Comparison of ENCODE assay signal across 8 cellular contexts in the genomic region with DNA sequence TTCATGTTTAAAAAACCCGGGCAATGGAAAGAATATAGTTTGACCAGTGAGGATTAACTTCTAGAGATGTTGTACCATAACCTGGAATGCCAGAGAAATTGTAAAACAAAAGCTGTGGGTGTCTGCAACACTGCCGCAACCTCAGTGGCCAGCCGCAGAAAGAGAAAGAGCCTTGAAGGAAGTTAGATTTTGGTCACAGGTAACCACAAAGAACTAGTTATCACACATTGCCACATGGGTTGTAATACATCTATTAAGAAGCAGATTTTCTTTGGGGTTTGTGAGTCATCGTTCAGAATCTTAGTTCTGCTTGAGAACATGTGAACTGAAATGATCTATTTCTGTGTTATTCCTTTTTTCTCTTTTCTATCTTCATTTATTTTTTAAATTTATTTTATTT.
DNase-seq lines count a peak whose midpoint lies in the region; ATAC-seq, FAIRE-seq and TF ChIP-seq lines count a peak whose summit lies in the region.

No MANE protein-coding gene starts in this region.

- no peak for FAIRE-seq in HepG2 (lab: Jason Lieb, UNC)

- peak; percentile 47 for DNase-seq in RPMI8226
- peak; percentile 47 for DNase-seq in fibroblast of the aortic adventitia (ENCODE audit: low read depth)
- no peak for DNase-seq in ureter (ENCODE audit: low spot score)
- DNase-seq in SK-N-DZ (ENCODE audit: low spot score), result no peak
- DNase-seq in HepG2 (ENCODE audit: low spot score), result no peak
- DNase-seq in superior temporal gyrus (ENCODE audit: extremely low spot score), result no peak

- no peak overlapping the region for H3K4me2 ChIP-seq in HepG2 (ENCODE audit: low read depth, low read length)

- no peak overlapping the region for H2AFZ ChIP-seq in HepG2 (ENCODE audit: low read length)

- H3K79me2 ChIP-seq in HepG2 (ENCODE audit: insufficient read depth, low read length), result no peaks in the 10 kb centered on the region

- no peak for TF ChIP-seq CTCF in fibroblast of the aortic adventitia (IDR thresholded peaks at IDR 0.05; ENCODE audit: insufficient read depth, low read length)
- no peak for TF ChIP-seq CTCF in HepG2 (CRISPR knock-in tag; IDR thresholded peaks at IDR 0.05)

- H3K36me3 ChIP-seq in HepG2 (replicated peaks in 1 of 2; ENCODE audit: control insufficient read depth in 1 of 2, insufficient read depth in 2 of 2, low read length in 2 of 2), result no peaks in the 10 kb centered on the region

- H3K4me3 ChIP-seq in fibroblast of the aortic adventitia (ENCODE audit: low read depth, low read length), result no peak overlapping the region
- H3K4me3 ChIP-seq in HepG2 (replicated peaks in 1 of 3; ENCODE audit: insufficient read depth in 1 of 3, low read depth in 2 of 3, low read length in 3 of 3), result no peak overlapping the region

- TF ChIP-seq EP300 in HepG2 (IDR thresholded peaks at IDR 0.05; ENCODE audit: low read depth in 2 of 2, low read length in 2 of 2) (no peak), HepG2 (CRISPR knock-in tag; IDR thresholded peaks at IDR 0.05; ENCODE audit: borderline replicate concordance) (no peak)

- peak; percentile 82 for ATAC-seq in GM18519 (IDR thresholded peaks at IDR 0.05; ENCODE audit: low FRiP score, unreplicated experiment)
- ATAC-seq in HG02678 (IDR thresholded peaks at IDR 0.05; ENCODE audit: unreplicated experiment), result peak; percentile 89
- no peak for ATAC-seq in HepG2

- no peak overlapping the region for H3K27ac ChIP-seq in HepG2 (ENCODE audit: extremely low read length, insufficient read depth, low read length)

- BruUV-seq in HepG2 (replicated peaks; lab: Mats Ljungman, UMichigan), result no TSS peak

- H3K9me3 ChIP-seq in HepG2 (ENCODE audit: low read length), result no peaks in the 10 kb centered on the region

- H4K20me1 ChIP-seq in HepG2 (ENCODE audit: insufficient read depth, low read length), result no peaks in the 10 kb centered on the region

- no peak overlapping the region for H3K9ac ChIP-seq in HepG2 (ENCODE audit: insufficient read depth, low read depth, low read length)

- CTCF ChIA-PET in HepG2 (lab: Yijun Ruan, JAX; ENCODE audit: low intra/inter-chr PET ratio, low total read pairs), result no interaction called here

- intact Hi-C loops in HepG2 (cut with micrococcal nuclease; ENCODE audit: unreplicated experiment), result no loop called here

- WGBS in HepG2 (ENCODE audit: low lambda C conversion rate), result 54% methylated on average over 4 of the region's 4 CpGs

- H3K4me1 ChIP-seq in HepG2 (ENCODE audit: insufficient read depth, low read length), result peaks cover 19% of the 10 kb centered on the region

- no peak for TF ChIP-seq POLR2A in HepG2 (IDR thresholded peaks at IDR 0.05; ENCODE audit: insufficient read depth in 1 of 2, low read depth in 2 of 2, low read length in 2 of 2)

- in situ Hi-C loops in HepG2 (cut with HindIII; ENCODE audit: extremely low pct_ligation_motif_present, low pct_unique_long_range_greater_than_20kb), result no loop called here

- TF ChIP-seq RAD21 in HepG2 (CRISPR knock-in tag; IDR thresholded peaks at IDR 0.05), result no peak

- POLR2A ChIA-PET in HepG2 (lab: Yijun Ruan, JAX), result no interaction called here

- peaks cover 2 to 19% of the 10 kb centered on the region in 2 experiments; a peak in 3 of 5 replicates for H3K27me3 ChIP-seq in HepG2 (ENCODE audit: control insufficient read depth in 1 of 2, insufficient read depth in 2 of 2, low read length in 2 of 2)

TF ChIP-seq in HepG2, 621 proteins besides CTCF, POLR2A, EP300 and RAD21:
- TF ChIP-seq ZNF460 (CRISPR knock-in tag; IDR thresholded peaks at IDR 0.05; ENCODE audit: borderline replicate concordance), result no peak
- TF ChIP-seq, protein P1, sequence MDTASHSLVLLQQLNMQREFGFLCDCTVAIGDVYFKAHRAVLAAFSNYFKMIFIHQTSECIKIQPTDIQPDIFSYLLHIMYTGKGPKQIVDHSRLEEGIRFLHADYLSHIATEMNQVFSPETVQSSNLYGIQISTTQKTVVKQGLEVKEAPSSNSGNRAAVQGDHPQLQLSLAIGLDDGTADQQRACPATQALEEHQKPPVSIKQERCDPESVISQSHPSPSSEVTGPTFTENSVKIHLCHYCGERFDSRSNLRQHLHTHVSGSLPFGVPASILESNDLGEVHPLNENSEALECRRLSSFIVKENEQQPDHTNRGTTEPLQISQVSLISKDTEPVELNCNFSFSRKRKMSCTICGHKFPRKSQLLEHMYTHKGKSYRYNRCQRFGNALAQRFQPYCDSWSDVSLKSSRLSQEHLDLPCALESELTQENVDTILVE (CRISPR knock-in tag; IDR thresholded peaks at IDR 0.05), result no peak

Comparison
In these comparisons a context has a peak if more than half of its experiments do, and no peak if none do; other contexts are left out.
1. DNase-seq: peak in RPMI8226 (single experiment) and fibroblast of the aortic adventitia (single experiment); none in ureter (single experiment), SK-N-DZ (single experiment), HepG2 (single experiment) and superior temporal gyrus (single experiment).